Comparison of ENCODE assay signal across 1 cellular context in the genomic region with DNA sequence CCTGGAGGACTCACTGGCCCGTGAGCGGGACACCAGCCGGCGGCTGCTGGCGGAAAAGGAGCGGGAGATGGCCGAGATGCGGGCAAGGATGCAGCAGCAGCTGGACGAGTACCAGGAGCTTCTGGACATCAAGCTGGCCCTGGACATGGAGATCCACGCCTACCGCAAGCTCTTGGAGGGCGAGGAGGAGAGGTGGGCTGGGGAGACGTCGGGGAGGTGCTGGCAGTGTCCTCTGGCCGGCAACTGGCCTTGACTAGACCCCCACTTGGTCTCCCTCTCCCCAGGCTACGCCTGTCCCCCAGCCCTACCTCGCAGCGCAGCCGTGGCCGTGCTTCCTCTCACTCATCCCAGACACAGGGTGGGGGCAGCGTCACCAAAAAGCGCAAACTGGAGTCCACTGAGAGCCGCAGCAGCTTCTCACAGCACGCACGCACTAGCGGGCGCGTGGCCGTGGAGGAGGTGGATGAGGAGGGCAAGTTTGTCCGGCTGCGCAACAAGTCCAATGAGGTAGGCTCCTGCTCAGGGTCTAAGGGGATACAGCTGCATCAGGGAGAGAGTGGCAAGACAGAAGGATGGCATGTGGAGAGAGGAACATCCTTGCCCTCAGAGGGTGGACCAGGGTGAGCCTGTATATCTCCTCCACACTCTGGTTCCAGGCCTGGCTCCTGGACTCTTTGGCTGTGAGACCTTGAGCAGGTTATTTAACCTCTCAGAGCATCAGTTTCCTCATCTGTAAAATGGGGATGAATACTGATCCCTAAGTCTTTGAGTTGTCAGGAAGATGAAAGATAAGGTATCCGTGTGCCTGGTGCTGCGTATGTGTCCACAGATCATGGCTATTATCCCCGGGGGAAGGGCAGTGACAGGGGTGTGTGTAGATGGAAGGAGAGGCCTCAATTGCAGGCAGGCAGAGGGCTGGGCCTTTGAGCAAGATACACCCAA.
TF ChIP-seq lines count a peak whose summit lies in the region.

No MANE protein-coding gene starts in this region.

TF ChIP-seq in K562, 482 proteins besides CTCF, POLR2A, EP300 and RAD21:
- TF ChIP-seq POLR2G (IDR thresholded peaks at IDR 0.05; ENCODE audit: low read depth, low read length) (peak; percentile 45; the same call in 1 of the 2 replicates), POLR2AphosphoS5 (IDR thresholded peaks at IDR 0.05; ENCODE audit: control insufficient read depth, insufficient read depth, low read depth, low read length) (0 out of 2 replicates have a peak, but pooled peaks have one; percentile 12), ZNF3 (CRISPR knock-in tag; IDR thresholded peaks at IDR 0.05) (no peak), MYNN (IDR thresholded peaks at IDR 0.05) (no peak), MYNN (CRISPR knock-in tag; IDR thresholded peaks at IDR 0.05) (no peak), EWSR1 (IDR thresholded peaks at IDR 0.05; ENCODE audit: borderline replicate concordance, low read depth, partially characterized antibody) (no peak), ZNF354B (CRISPR knock-in tag; IDR thresholded peaks at IDR 0.05) (no peak), NR2C1 (IDR thresholded peaks at IDR 0.05) (no peak), NR2C1 (tag; IDR thresholded peaks at IDR 0.05) (no peak), TFAM (CRISPR knock-in tag; conservative IDR thresholded peaks at IDR 0.05) (no peak), CCNT2 (IDR thresholded peaks at IDR 0.05; ENCODE audit: borderline replicate concordance, extremely low read depth, insufficient read length, low read depth, low read length) (no peak), HIVEP1 (CRISPR knock-in tag; IDR thresholded peaks at IDR 0.05) (no peak), TOE1 (IDR thresholded peaks at IDR 0.05; ENCODE audit: borderline replicate concordance) (no peak), TOE1 (CRISPR knock-in tag; IDR thresholded peaks at IDR 0.05; ENCODE audit: borderline replicate concordance, low read depth) (no peak), TAL1 (IDR thresholded peaks at IDR 0.05) (no peak), SREBF2 (CRISPR knock-in tag; IDR thresholded peaks at IDR 0.05) (no peak), ESRRA (IDR thresholded peaks at IDR 0.05; ENCODE audit: borderline replicate concordance, low read depth) (0 out of 2 replicates have a peak, but pooled peaks have one; percentile 25), RFX7 (CRISPR knock-in tag; IDR thresholded peaks at IDR 0.05) (no peak), RBM25 (IDR thresholded peaks at IDR 0.05; ENCODE audit: low read depth, low read length, severe bottlenecking) (peak; percentile 70), ZNF76 (CRISPR knock-in tag; IDR thresholded peaks at IDR 0.05; ENCODE audit: borderline replicate concordance) (no peak), PHF8 (IDR thresholded peaks at IDR 0.05; ENCODE audit: borderline replicate concordance, low read length) (no peak), FUS (optimal IDR thresholded peaks at IDR 0.05; ENCODE audit: low read depth, low read length) (no peak), BRCA1 (IDR thresholded peaks at IDR 0.05) (no peak), BRCA1 (CRISPR knock-in tag; IDR thresholded peaks at IDR 0.05) (no peak), ZFP36 (IDR thresholded peaks at IDR 0.05; ENCODE audit: low read depth, low read length, partially characterized antibody) (no peak), RBM22 (IDR thresholded peaks at IDR 0.05; ENCODE audit: low read depth, low read length, poor library complexity, severe bottlenecking) (peak; percentile 52), FIP1L1 (IDR thresholded peaks at IDR 0.05; ENCODE audit: low read depth, low read length, poor library complexity, severe bottlenecking) (no peak), SMARCC2 (IDR thresholded peaks at IDR 0.05; ENCODE audit: low read depth) (no peak), STAG1 (CRISPR knock-in tag; IDR thresholded peaks at IDR 0.05; ENCODE audit: borderline replicate concordance) (no peak)
- TF ChIP-seq, protein P1, sequence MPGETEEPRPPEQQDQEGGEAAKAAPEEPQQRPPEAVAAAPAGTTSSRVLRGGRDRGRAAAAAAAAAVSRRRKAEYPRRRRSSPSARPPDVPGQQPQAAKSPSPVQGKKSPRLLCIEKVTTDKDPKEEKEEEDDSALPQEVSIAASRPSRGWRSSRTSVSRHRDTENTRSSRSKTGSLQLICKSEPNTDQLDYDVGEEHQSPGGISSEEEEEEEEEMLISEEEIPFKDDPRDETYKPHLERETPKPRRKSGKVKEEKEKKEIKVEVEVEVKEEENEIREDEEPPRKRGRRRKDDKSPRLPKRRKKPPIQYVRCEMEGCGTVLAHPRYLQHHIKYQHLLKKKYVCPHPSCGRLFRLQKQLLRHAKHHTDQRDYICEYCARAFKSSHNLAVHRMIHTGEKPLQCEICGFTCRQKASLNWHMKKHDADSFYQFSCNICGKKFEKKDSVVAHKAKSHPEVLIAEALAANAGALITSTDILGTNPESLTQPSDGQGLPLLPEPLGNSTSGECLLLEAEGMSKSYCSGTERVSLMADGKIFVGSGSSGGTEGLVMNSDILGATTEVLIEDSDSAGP (CRISPR knock-in tag; IDR thresholded peaks at IDR 0.05), result no peak
- TF ChIP-seq, protein P2, sequence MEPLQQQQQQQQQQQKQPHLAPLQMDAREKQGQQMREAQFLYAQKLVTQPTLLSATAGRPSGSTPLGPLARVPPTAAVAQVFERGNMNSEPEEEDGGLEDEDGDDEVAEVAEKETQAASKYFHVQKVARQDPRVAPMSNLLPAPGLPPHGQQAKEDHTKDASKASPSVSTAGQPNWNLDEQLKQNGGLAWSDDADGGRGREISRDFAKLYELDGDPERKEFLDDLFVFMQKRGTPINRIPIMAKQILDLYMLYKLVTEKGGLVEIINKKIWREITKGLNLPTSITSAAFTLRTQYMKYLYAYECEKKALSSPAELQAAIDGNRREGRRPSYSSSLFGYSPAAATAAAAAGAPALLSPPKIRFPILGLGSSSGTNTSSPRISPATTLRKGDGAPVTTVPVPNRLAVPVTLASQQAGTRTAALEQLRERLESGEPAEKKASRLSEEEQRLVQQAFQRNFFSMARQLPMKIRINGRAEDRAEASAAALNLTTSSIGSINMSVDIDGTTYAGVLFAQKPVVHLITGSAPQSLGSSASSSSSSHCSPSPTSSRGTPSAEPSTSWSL (CRISPR knock-in tag; IDR thresholded peaks at IDR 0.05; ENCODE audit: borderline replicate concordance), result no peak
- TF ChIP-seq, protein P3, sequence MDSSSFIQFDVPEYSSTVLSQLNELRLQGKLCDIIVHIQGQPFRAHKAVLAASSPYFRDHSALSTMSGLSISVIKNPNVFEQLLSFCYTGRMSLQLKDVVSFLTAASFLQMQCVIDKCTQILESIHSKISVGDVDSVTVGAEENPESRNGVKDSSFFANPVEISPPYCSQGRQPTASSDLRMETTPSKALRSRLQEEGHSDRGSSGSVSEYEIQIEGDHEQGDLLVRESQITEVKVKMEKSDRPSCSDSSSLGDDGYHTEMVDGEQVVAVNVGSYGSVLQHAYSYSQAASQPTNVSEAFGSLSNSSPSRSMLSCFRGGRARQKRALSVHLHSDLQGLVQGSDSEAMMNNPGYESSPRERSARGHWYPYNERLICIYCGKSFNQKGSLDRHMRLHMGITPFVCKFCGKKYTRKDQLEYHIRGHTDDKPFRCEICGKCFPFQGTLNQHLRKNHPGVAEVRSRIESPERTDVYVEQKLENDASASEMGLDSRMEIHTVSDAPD (CRISPR knock-in tag; IDR thresholded peaks at IDR 0.05), result no peak
- TF ChIP-seq, protein P4, sequence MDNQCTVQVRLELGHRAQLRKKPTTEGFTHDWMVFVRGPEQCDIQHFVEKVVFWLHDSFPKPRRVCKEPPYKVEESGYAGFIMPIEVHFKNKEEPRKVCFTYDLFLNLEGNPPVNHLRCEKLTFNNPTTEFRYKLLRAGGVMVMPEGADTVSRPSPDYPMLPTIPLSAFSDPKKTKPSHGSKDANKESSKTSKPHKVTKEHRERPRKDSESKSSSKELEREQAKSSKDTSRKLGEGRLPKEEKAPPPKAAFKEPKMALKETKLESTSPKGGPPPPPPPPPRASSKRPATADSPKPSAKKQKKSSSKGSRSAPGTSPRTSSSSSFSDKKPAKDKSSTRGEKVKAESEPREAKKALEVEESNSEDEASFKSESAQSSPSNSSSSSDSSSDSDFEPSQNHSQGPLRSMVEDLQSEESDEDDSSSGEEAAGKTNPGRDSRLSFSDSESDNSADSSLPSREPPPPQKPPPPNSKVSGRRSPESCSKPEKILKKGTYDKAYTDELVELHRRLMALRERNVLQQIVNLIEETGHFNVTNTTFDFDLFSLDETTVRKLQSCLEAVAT (IDR thresholded peaks at IDR 0.05), result no peak
- TF ChIP-seq, protein P5, sequence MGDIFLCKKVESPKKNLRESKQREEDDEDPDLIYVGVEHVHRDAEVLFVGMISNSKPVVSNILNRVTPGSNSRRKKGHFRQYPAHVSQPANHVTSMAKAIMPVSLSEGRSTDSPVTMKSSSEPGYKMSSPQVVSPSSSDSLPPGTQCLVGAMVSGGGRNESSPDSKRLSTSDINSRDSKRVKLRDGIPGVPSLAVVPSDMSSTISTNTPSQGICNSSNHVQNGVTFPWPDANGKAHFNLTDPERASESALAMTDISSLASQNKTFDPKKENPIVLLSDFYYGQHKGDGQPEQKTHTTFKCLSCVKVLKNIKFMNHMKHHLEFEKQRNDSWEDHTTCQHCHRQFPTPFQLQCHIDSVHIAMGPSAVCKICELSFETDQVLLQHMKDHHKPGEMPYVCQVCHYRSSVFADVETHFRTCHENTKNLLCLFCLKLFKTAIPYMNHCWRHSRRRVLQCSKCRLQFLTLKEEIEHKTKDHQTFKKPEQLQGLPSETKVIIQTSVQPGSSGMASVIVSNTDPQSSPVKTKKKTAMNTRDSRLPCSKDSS (IDR thresholded peaks at IDR 0.05; ENCODE audit: low read depth, partially characterized antibody), result no peak
